ENCODE assay signal across 18 cellular contexts in the genomic region with DNA sequence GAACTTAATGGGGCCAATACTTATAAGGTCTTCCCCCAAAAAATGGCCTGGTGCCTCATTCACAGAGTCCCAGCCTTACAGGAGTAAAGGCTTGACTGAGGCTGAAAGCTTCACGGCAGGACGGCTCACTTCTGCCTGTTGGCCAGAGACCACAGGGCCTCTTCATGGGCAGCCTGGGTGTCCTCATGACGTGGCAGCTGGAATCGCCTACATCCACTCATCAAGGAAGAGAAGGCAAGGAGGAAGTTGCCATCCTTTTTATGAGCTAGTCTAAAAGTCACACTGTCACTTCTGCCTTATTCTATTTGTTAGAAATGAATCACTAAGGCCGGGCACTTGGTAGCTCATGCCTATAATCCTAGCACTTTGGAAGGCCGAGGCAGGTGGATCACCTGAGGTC.
"Had no signal": no experiment of that assay in that cellular context is flagged by ENCODE, and none has a peak within 500 bp of the region (broad histone marks: within the 10 kb centered on the region; RNA-seq: fewer than 3 reads in every experiment).

No MANE protein-coding gene starts in this region.

- H3K36me3 ChIP-seq: colonic mucosa, esophagus squamous epithelium, left ventricle myocardium inferior, neutrophil, thoracic aorta had no signal

- DNase-seq: activated CD4-positive, alpha-beta memory T cell treated with anti-CD3 and anti-CD28 coated beads for 36 hours; activated CD8-positive, alpha-beta memory T cell treated with anti-CD3 and anti-CD28 coated beads, Interleukin-2, amount 10 ng/mL, durations not matched to agents 7 days and 5 days; activated effector memory CD4-positive, alpha-beta T cell treated with Interleukin-2 at 50 U/mL for 16 hours; activated T-cell treated with anti-CD3 and anti-CD28 coated beads, Interleukin-2, amount 50 U/mL, for 24 hours; caudate nucleus; colonic mucosa; effector CD4-positive, alpha-beta T cell; esophagus squamous epithelium; hypothalamus; kidney; left ventricle myocardium inferior; naive thymus-derived CD8-positive, alpha-beta T cell; stimulated activated CD4-positive, alpha-beta T cell treated with anti-CD3 and anti-CD28 coated beads, Interleukin-12 subunit alpha, Interleukin-12 subunit beta, amount 100 ng/mL, for 4 hours; stimulated activated CD4-positive, alpha-beta T cell treated with anti-CD3 and anti-CD28 coated beads, Interleukin-2, amount 100 ng/mL, for 24 hours had no signal

- H3K27ac ChIP-seq: colonic mucosa, esophagus squamous epithelium, left ventricle myocardium inferior, neutrophil, parathyroid adenoma, thoracic aorta, VCaP had no signal

- H3K4me3 ChIP-seq: colonic mucosa, esophagus squamous epithelium, left ventricle myocardium inferior, thoracic aorta had no signal

- H3K27me3 ChIP-seq: colonic mucosa, neutrophil had no signal
